Comparison of ENCODE assay signal across 8 cellular contexts in genomic region chr7:75993689-75994387, GRCh38. TPM values are rescaled to one million over a fixed set of nuclear protein-coding genes. Genes with fewer than 3 reads are reported as not detected.
A peak's percentile ranks its signal among the peaks of the same experiment; 100 is the strongest.
DNase-seq lines count a peak whose midpoint lies in the region; ATAC-seq and FAIRE-seq lines count a peak whose summit lies in the region.

No MANE protein-coding gene starts in this region.

- H3K27ac ChIP-seq in skeletal muscle tissue (ENCODE audit: low read depth, low read length) = peak overlapping the region; percentile 97

- peak; percentile 17 for DNase-seq in stimulated activated CD4-positive, alpha-beta T cell treated with anti-CD3 and anti-CD28 coated beads, Interleukin-15, amount 100 ng/mL, for 24 hours
- DNase-seq in stimulated activated CD4-positive, alpha-beta T cell treated with anti-CD3 and anti-CD28 coated beads, Interleukin-4, amount 100 ng/mL, for 1 hour = no peak
- DNase-seq in RCC 7860 (ENCODE audit: low spot score) (peak; percentile 29), cerebellum (ENCODE audit: low spot score) (peak; percentile 59), iris pigment epithelial cell (ENCODE audit: low read depth) (peak; percentile 50), GF-D8 (lab: John Stamatoyannopoulos, UW) (no peak)

- H3K4me1 ChIP-seq in skeletal muscle tissue (ENCODE audit: control insufficient read depth in 3 of 3, insufficient read depth in 3 of 3, low read length in 3 of 3) = peaks cover 23 to 55% (median 49%) of the 10 kb centered on the region in 3 donors

- H3K9ac ChIP-seq in skeletal muscle tissue (ENCODE audit: low read depth in 1 of 3, low read length in 3 of 3) = peak overlapping the region; percentile 86 to 94 (median 89)

- peak; percentile 16 for ATAC-seq in HG02938 (IDR thresholded peaks at IDR 0.05; ENCODE audit: unreplicated experiment)

- no peak for FAIRE-seq in RCC 7860 (lab: Jason Lieb, UNC)

- H3K36me3 ChIP-seq in skeletal muscle tissue (ENCODE audit: control insufficient read depth in 3 of 3, insufficient read depth in 3 of 3, low read length in 3 of 3) = peaks cover 6% of the 10 kb centered on the region in 3 donors

- H3K9me3 ChIP-seq in skeletal muscle tissue (ENCODE audit: control insufficient read depth in 3 of 3, low read length in 3 of 3) = no peaks in the 10 kb centered on the region

- H3K27me3 ChIP-seq in skeletal muscle tissue (ENCODE audit: control insufficient read depth in 3 of 3, insufficient read depth in 3 of 3, low read length in 3 of 3) = no peaks in the 10 kb centered on the region

- peak overlapping the region; percentile 69 to 93 (median 90) for H3K4me3 ChIP-seq in skeletal muscle tissue (ENCODE audit: low read length in 3 of 3)

RNA-seq across cellular contexts. Expression of gene TMEM120A, which starts 0.6 kb away (rescaled TPM):
- total RNA-seq in cerebellum (16.7 TPM), skeletal muscle tissue (35.5 TPM)

RNA-seq across cellular contexts. Expression of gene STYXL1, which starts 54.0 kb away (rescaled TPM):
- total RNA-seq in cerebellum = 15.0 TPM
- total RNA-seq in skeletal muscle tissue = 31.8 TPM

RNA-seq across cellular contexts. Expression of gene MDH2, which starts 54.1 kb away (rescaled TPM):
- total RNA-seq in cerebellum (36.3 TPM), skeletal muscle tissue (44.4 TPM)

Comparison
In these comparisons a context has a peak if more than half of its experiments do, and no peak if none do; other contexts are left out.
1. DNase-seq: peak in stimulated activated CD4-positive, alpha-beta T cell treated with anti-CD3 and anti-CD28 coated beads, Interleukin-15, amount 100 ng/mL, for 24 hours (single experiment), RCC 7860 (single experiment), cerebellum (single experiment) and iris pigment epithelial cell (single experiment); none in stimulated activated CD4-positive, alpha-beta T cell treated with anti-CD3 and anti-CD28 coated beads, Interleukin-4, amount 100 ng/mL, for 1 hour (single experiment) and GF-D8 (single experiment).